9 cellular contexts compared by ENCODE assay signal in genomic region chr12:107131832-107132616, GRCh38. TPM values are rescaled to one million over a fixed set of nuclear protein-coding genes. Genes with fewer than 3 reads are reported as not detected.
DNase-seq lines count a peak whose midpoint lies in the region; ATAC-seq and TF ChIP-seq lines count a peak whose summit lies in the region.
"Had no signal": no experiment of that assay in that cellular context is flagged by ENCODE, and none has a peak within 500 bp of the region (broad histone marks: within the 10 kb centered on the region; RNA-seq: fewer than 3 reads in every experiment).

No MANE protein-coding gene starts in this region.

- no peak overlapping the region for H3K27ac Mint-ChIP-seq in endodermal cell
- H3K27ac Mint-ChIP-seq: stimulated activated effector memory CD8-positive, alpha-beta T cell treated with anti-CD3 and anti-CD28 coated beads, Interleukin-12 subunit alpha, Interleukin-12 subunit beta, amount 100 ng/mL, for 72 hours had no signal

- peaks cover 17% of the 10 kb centered on the region for H3K4me1 ChIP-seq in endodermal cell (ENCODE audit: control insufficient read depth, insufficient read depth, low read length)

- H3K9ac ChIP-seq in endodermal cell (ENCODE audit: extremely low read depth, low read length, poor library complexity, severe bottlenecking) = no peak overlapping the region

- ATAC-seq in HG03159 (IDR thresholded peaks at IDR 0.05; ENCODE audit: unreplicated experiment) = no peak
- no peak for ATAC-seq in HG02798 (IDR thresholded peaks at IDR 0.05; ENCODE audit: poor library complexity, unreplicated experiment)
- ATAC-seq: stimulated activated effector memory CD8-positive, alpha-beta T cell treated with anti-CD3 and anti-CD28 coated beads, Interleukin-12 subunit alpha, Interleukin-12 subunit beta, amount 100 ng/mL, for 72 hours had no signal

- peaks cover 7% of the 10 kb centered on the region for H3K9me3 ChIP-seq in endodermal cell (ENCODE audit: control insufficient read depth, low read length)

- in situ Hi-C loops in SK-MEL-5 (cut with HindIII; ENCODE audit: low pct_unique_long_range_greater_than_20kb, low sequenced_read_pairs) = no loop called here

- no peak overlapping the region for H3K4me3 ChIP-seq in endodermal cell (ENCODE audit: low read length)

- H3K27me3 Mint-ChIP-seq in endodermal cell (ENCODE audit: insufficient read depth) = peaks cover 4% of the 10 kb centered on the region

- H3K4me1 Mint-ChIP-seq in endodermal cell = peaks cover 49% of the 10 kb centered on the region
- H3K4me1 Mint-ChIP-seq: stimulated activated effector memory CD8-positive, alpha-beta T cell treated with anti-CD3 and anti-CD28 coated beads, Interleukin-12 subunit alpha, Interleukin-12 subunit beta, amount 100 ng/mL, for 72 hours had no signal

- peak; percentile 89 for TF ChIP-seq CTCF in endodermal cell (conservative IDR thresholded peaks at IDR 0.05)

- 40 to 43% methylated on average over 7 to 10 of the region's 10 CpGs for WGBS in endodermal cell (ENCODE audit: insufficient coverage in 1 of 2, insufficient read length in 1 of 2), 2 experiments

- H3K27ac ChIP-seq in endodermal cell (ENCODE audit: low read depth, low read length) = no peak overlapping the region

- no peak overlapping the region for H3K4me3 Mint-ChIP-seq in endodermal cell
- H3K4me3 Mint-ChIP-seq: stimulated activated effector memory CD8-positive, alpha-beta T cell treated with anti-CD3 and anti-CD28 coated beads, Interleukin-12 subunit alpha, Interleukin-12 subunit beta, amount 100 ng/mL, for 72 hours had no signal

- no peaks in the 10 kb centered on the region for H3K9me3 Mint-ChIP-seq in endodermal cell
- H3K9me3 Mint-ChIP-seq: stimulated activated effector memory CD8-positive, alpha-beta T cell treated with anti-CD3 and anti-CD28 coated beads, Interleukin-12 subunit alpha, Interleukin-12 subunit beta, amount 100 ng/mL, for 72 hours had no signal

- DNase-seq in stimulated activated CD4-positive, alpha-beta T cell treated with anti-CD3 and anti-CD28 coated beads, Interleukin-15, amount 100 ng/mL, for 24 hours = peak; percentile 8
- no peak for DNase-seq in stimulated activated CD4-positive, alpha-beta T cell treated with anti-CD3 and anti-CD28 coated beads, Interleukin-4, amount 100 ng/mL, for 4 hours
- DNase-seq in NCI-H1105 (lab: John Stamatoyannopoulos, UW) (peak; percentile 87), SK-MEL-5 (ENCODE audit: low read depth, low spot score) (peak; percentile 75), endodermal cell (peak; percentile 78), lung microvascular endothelial cell (ENCODE audit: low read depth in 2 of 2) (peak; percentile 67 to 74)

- no peaks in the 10 kb centered on the region for H3K27me3 ChIP-seq in endodermal cell (ENCODE audit: control insufficient read depth, insufficient read depth, low read length, poor library complexity, severe bottlenecking)

- no peaks in the 10 kb centered on the region for H3K36me3 Mint-ChIP-seq in endodermal cell (ENCODE audit: low read depth)
- H3K36me3 Mint-ChIP-seq: stimulated activated effector memory CD8-positive, alpha-beta T cell treated with anti-CD3 and anti-CD28 coated beads, Interleukin-12 subunit alpha, Interleukin-12 subunit beta, amount 100 ng/mL, for 72 hours had no signal

- no peaks in the 10 kb centered on the region for H3K36me3 ChIP-seq in endodermal cell (ENCODE audit: control insufficient read depth, insufficient read depth, low read length)

RNA-seq across cellular contexts. Expression of gene CRY1, which starts 38.7 kb away (rescaled TPM):
- 13.4 and 13.5 TPM in 2 replicates for total RNA-seq in SK-MEL-5 (2014; rRNA removed; shearing (Covaris generic))
- 20.5 and 22.3 TPM in 2 replicates for polyA plus RNA-seq in SK-MEL-5 (2015; cell fraction: cytosol; rRNA removed)
- polyA plus RNA-seq in SK-MEL-5 (2015; cell fraction: nucleus; rRNA removed) = 34.1 and 70.6 TPM in 2 replicates
- total RNA-seq in endodermal cell = 10 to 100 TPM; 29.9 to 33.4 TPM
- polyA plus RNA-seq in endodermal cell (2013, experiment 1 of 2) = 26.3 TPM
- 27.7 TPM for polyA plus RNA-seq in endodermal cell (2013, experiment 2 of 2)
- total RNA-seq in lung microvascular endothelial cell = 10.0 and 15.7 TPM in 2 replicates

Comparison
In these comparisons a context has a peak if more than half of its experiments do, and no peak if none do; other contexts are left out.
1. DNase-seq: peak in stimulated activated CD4-positive, alpha-beta T cell treated with anti-CD3 and anti-CD28 coated beads, Interleukin-15, amount 100 ng/mL, for 24 hours (single experiment), NCI-H1105 (single experiment), SK-MEL-5 (single experiment), endodermal cell (single experiment) and lung microvascular endothelial cell (2 of 2); none in stimulated activated CD4-positive, alpha-beta T cell treated with anti-CD3 and anti-CD28 coated beads, Interleukin-4, amount 100 ng/mL, for 4 hours (0 of 2).